Comparison of ENCODE assay signal across 14 cellular contexts in genomic region chr17:58233547-58233946, GRCh38. TPM values are rescaled to one million over a fixed set of nuclear protein-coding genes. Genes with fewer than 3 reads are reported as not detected.
DNase-seq lines count a peak whose midpoint lies in the region; ATAC-seq lines count a peak whose summit lies in the region.
"Had no signal": no experiment of that assay in that cellular context is flagged by ENCODE, and none has a peak within 500 bp of the region (broad histone marks: within the 10 kb centered on the region; RNA-seq: fewer than 3 reads in every experiment).

No MANE protein-coding gene starts in this region.

- ATAC-seq in GM18511 (IDR thresholded peaks at IDR 0.05; ENCODE audit: unreplicated experiment) (peak; percentile 79), GM21576 (IDR thresholded peaks at IDR 0.05; ENCODE audit: unreplicated experiment) (peak; percentile 63), HG03442 (IDR thresholded peaks at IDR 0.05; ENCODE audit: unreplicated experiment) (peak; percentile 47), left lobe of liver (peak; percentile 13)
- ATAC-seq: CD8-positive, alpha-beta T cell had no signal

- DNase-seq in left lobe of liver (ENCODE audit: low spot score) = no peak
- DNase-seq in DMS153 (lab: John Stamatoyannopoulos, UW) = no peak
- no peak for DNase-seq in SW 1271 (lab: John Stamatoyannopoulos, UW)
- DNase-seq in NCI-H146 (lab: John Stamatoyannopoulos, UW) = no peak
- DNase-seq in retina = no peak
- DNase-seq: CD8-positive, alpha-beta T cell; MM.1S had no signal

RNA-seq across cellular contexts. Expression of gene LPO, which starts 4.8 kb away (rescaled TPM):
- total RNA-seq in left lobe of liver = not detected
- total RNA-seq: activated T-helper 2 cell treated with anti-CD3 and anti-CD28 coated beads, Interferon-gamma antibody, Interleukin-2, Interleukin-4, amounts not matched to agents 10 μg/mL and 5 μg/mL and 100 μg/mL, durations not matched to agents 14 hours and 24 hours and 36 hours; CD8-positive, alpha-beta T cell; tibial nerve had no signal

RNA-seq across cellular contexts. Expression of gene MKS1, which starts 14.5 kb away (rescaled TPM):
- 9.8 TPM for total RNA-seq in left lobe of liver

RNA-seq across cellular contexts. Expression of gene EPX, which starts 41.0 kb away (rescaled TPM):
- total RNA-seq in left lobe of liver = not detected
- total RNA-seq: activated T-helper 2 cell treated with anti-CD3 and anti-CD28 coated beads, Interferon-gamma antibody, Interleukin-2, Interleukin-4, amounts not matched to agents 10 μg/mL and 5 μg/mL and 100 μg/mL, durations not matched to agents 14 hours and 24 hours and 36 hours; CD8-positive, alpha-beta T cell; kidney epithelial cell; Peyer's patch; tibial nerve had no signal

RNA-seq across cellular contexts. Expression of gene MPO, which starts 47.2 kb away (rescaled TPM):
- total RNA-seq in left lobe of liver = 0.43 TPM
- total RNA-seq: activated T-helper 2 cell treated with anti-CD3 and anti-CD28 coated beads, Interferon-gamma antibody, Interleukin-2, Interleukin-4, amounts not matched to agents 10 μg/mL and 5 μg/mL and 100 μg/mL, durations not matched to agents 14 hours and 24 hours and 36 hours; CD8-positive, alpha-beta T cell; tibial nerve had no signal

Comparison
In these comparisons a context has a peak if more than half of its experiments do, and no peak if none do; other contexts are left out.
1. ATAC-seq: peak in every context shown above with its lines; median percentile 79 in GM18511; 63 in GM21576; 47 in HG03442; 13 in left lobe of liver.